Comparison of ENCODE assay signal across 14 cellular contexts in genomic region chr12:110369992-110370391, GRCh38. TPM values are rescaled to one million over a fixed set of nuclear protein-coding genes. Genes with fewer than 3 reads are reported as not detected.
DNase-seq lines count a peak whose midpoint lies in the region; ATAC-seq and TF ChIP-seq lines count a peak whose summit lies in the region.
"Had no signal": no experiment of that assay in that cellular context is flagged by ENCODE, and none has a peak within 500 bp of the region (broad histone marks: within the 10 kb centered on the region; RNA-seq: fewer than 3 reads in every experiment).

No MANE protein-coding gene starts in this region.

- no peaks in the 10 kb centered on the region for H3K27me3 ChIP-seq in RWPE2 (ENCODE audit: insufficient read depth, poor library complexity, severe bottlenecking)
- H3K27me3 ChIP-seq in esophagus squamous epithelium: no peaks in the 10 kb centered on the region
- H3K27me3 ChIP-seq in thyroid gland: no peaks in the 10 kb centered on the region

- TF ChIP-seq POLR2A in esophagus squamous epithelium (IDR thresholded peaks at IDR 0.05) (no peak), thyroid gland (IDR thresholded peaks at IDR 0.05) (no peak)

- H3K27ac ChIP-seq in RWPE2 (ENCODE audit: poor library complexity, severe bottlenecking) (peak overlapping the region; percentile 59), esophagus squamous epithelium (peak overlapping the region; percentile 88 to 93 (median 90)), thyroid gland (peak overlapping the region; percentile 94 to 99 (median 95)), substantia nigra (ENCODE audit: low read depth, low read length, poor library complexity, severe bottlenecking) (no peak overlapping the region)

- TF ChIP-seq CTCF in RWPE2 (IDR thresholded peaks at IDR 0.05; ENCODE audit: poor library complexity, severe bottlenecking) (no peak), esophagus squamous epithelium (IDR thresholded peaks at IDR 0.05) (no peak), thyroid gland (IDR thresholded peaks at IDR 0.05) (no peak)

- WGBS in esophagus squamous epithelium, 2 donors: 70 to 75% methylated on average over 8 of the region's 8 CpGs
- WGBS in thyroid gland, 2 donors: 97 to 98% methylated on average over 8 of the region's 8 CpGs

- ATAC-seq in RWPE2 (ENCODE audit: low read depth) (no peak), GM21360 (IDR thresholded peaks at IDR 0.05; ENCODE audit: unreplicated experiment) (no peak), GM21390 (IDR thresholded peaks at IDR 0.05; ENCODE audit: unreplicated experiment) (no peak)

- peaks cover 9% of the 10 kb centered on the region for H3K4me1 ChIP-seq in RWPE2 (ENCODE audit: insufficient read depth, poor library complexity, severe bottlenecking)
- H3K4me1 ChIP-seq in esophagus squamous epithelium: peaks cover 54 to 96% (median 70%) of the 10 kb centered on the region in 3 donors
- peaks cover 55 to 70% of the 10 kb centered on the region in 2 donors for H3K4me1 ChIP-seq in thyroid gland

- DNase-seq in activated effector memory CD4-positive, alpha-beta T cell treated with anti-CD3 and anti-CD28 coated beads, Interleukin-2, amount 50 U/mL, for 16 hours: peak; percentile 44
- DNase-seq in activated effector memory CD4-positive, alpha-beta T cell treated with Interleukin-2 at 50 U/mL for 16 hours: no peak
- DNase-seq in RWPE2 (ENCODE audit: low spot score) (no peak), esophagus squamous epithelium (lab: John Stamatoyannopoulos, UW) (no peak), thyroid gland (no peak), substantia nigra (lab: John Stamatoyannopoulos, UW) (no peak)
- DNase-seq: NCI-H1417 treated with DMSO at 0.1 percent for 48 hours, NCI-H2029, NCI-H510A, NCI-H774, SHP77 treated with DMSO at 0.1 percent for 48 hours had no signal

- intact Hi-C loops in esophagus squamous epithelium (cut with DNase I): no loop called here
- intact Hi-C loops in thyroid gland (cut with DNase I): no loop called here

- H3K4me3 ChIP-seq in RWPE2 (ENCODE audit: severe bottlenecking) (no peak overlapping the region), esophagus squamous epithelium (peak overlapping the region in 1 of 4 donors; percentile 27), thyroid gland (replicated peaks in 1 of 3) (no peak overlapping the region)
- H3K4me3 ChIP-seq: GM23338 had no signal

- H3K9me3 ChIP-seq in RWPE2 (ENCODE audit: severe bottlenecking) (no peaks in the 10 kb centered on the region), esophagus squamous epithelium (no peaks in the 10 kb centered on the region), thyroid gland (no peaks in the 10 kb centered on the region)

- H3K36me3 ChIP-seq in RWPE2 (ENCODE audit: low read depth): peaks cover 35% of the 10 kb centered on the region
- H3K36me3 ChIP-seq in esophagus squamous epithelium: peaks cover 2 to 24% (median 7%) of the 10 kb centered on the region in 3 donors
- H3K36me3 ChIP-seq in thyroid gland: peaks cover 4 to 12% of the 10 kb centered on the region in 2 donors

RNA-seq across cellular contexts. Expression of gene ANAPC7, which starts 33.5 kb away (rescaled TPM):
- total RNA-seq in esophagus squamous epithelium (10 to 100 TPM; 67.5 to 78.8 (median 74.4) TPM), thyroid gland (10 to 100 TPM; 49.4 to 61.9 (median 50.9) TPM)
